7 cellular contexts compared by ENCODE assay signal in genomic region chr19:3062165-3063105, GRCh38. TPM values are rescaled to one million over a fixed set of nuclear protein-coding genes. Genes with fewer than 3 reads are reported as not detected.
DNase-seq lines count a peak whose midpoint lies in the region; ATAC-seq and TF ChIP-seq lines count a peak whose summit lies in the region.

TSS of gene TLE5 (minus strand) at chr19:3062495. CDS start at chr19:3062200, 295 bp downstream.

- H3K27ac ChIP-seq in duodenal mucosa (ENCODE audit: low read depth, low read length) (peak within 1 kb of the TSS; percentile 75), lung (ENCODE audit: low read depth in 1 of 2, low read length in 1 of 2) (peak within 1 kb of the TSS; percentile 94 to 98)

- whole genome bisulfite sequencing in lung, 2 donors = 1% methylated on average over 42 to 106 of the region's 111 CpGs

- H3K9ac ChIP-seq in duodenal mucosa (ENCODE audit: low read depth in 1 of 2, low read length in 2 of 2) = peak within 1 kb of the TSS; percentile 74 to 81

- DNase-seq in NCI-H1930 (lab: John Stamatoyannopoulos, UW) (peak; percentile 20 to 45), lung (ENCODE audit: low spot score) (peak; percentile 49)
- DNase-seq in activated CD4-positive, alpha-beta T cell treated with anti-CD3 and anti-CD28 coated beads, Interleukin-2, amount 50 U/mL, for 4 hours = peak; percentile 57 to 62
- DNase-seq in stimulated activated CD4-positive, alpha-beta T cell treated with anti-CD3 and anti-CD28 coated beads, TNF-alpha, amount 100 ng/mL, for 4 hours (ENCODE audit: low read depth in 3 of 3) = peak; percentile 49 to 51 (median 50)

- H3K27me3 ChIP-seq in duodenal mucosa (ENCODE audit: control insufficient read depth in 1 of 2, insufficient read depth in 2 of 2, low read length in 2 of 2) = no peaks in the 10 kb centered on the region
- no peaks in the 10 kb centered on the region for H3K27me3 ChIP-seq in lung (ENCODE audit: control insufficient read depth, insufficient read depth)

- peak; percentile 31 for ATAC-seq in GM19025 (IDR thresholded peaks at IDR 0.05; ENCODE audit: low read depth, unreplicated experiment)
- peak; percentile 63 for ATAC-seq in lung (ENCODE audit: insufficient read depth, low FRiP score)
- ATAC-seq in GM21717 (IDR thresholded peaks at IDR 0.05; ENCODE audit: unreplicated experiment) = no peak

- H3K4me3 ChIP-seq in duodenal mucosa (ENCODE audit: low read depth in 1 of 2, low read length in 2 of 2) = peak within 1 kb of the TSS; percentile 69 to 79
- peak within 1 kb of the TSS; percentile 77 for H3K4me3 ChIP-seq in lung

- no peaks in the 10 kb centered on the region for H3K9me3 ChIP-seq in duodenal mucosa (ENCODE audit: control insufficient read depth in 1 of 2, low read length in 2 of 2)
- no peaks in the 10 kb centered on the region for H3K9me3 ChIP-seq in lung (ENCODE audit: control insufficient read depth in 2 of 2, insufficient read depth in 1 of 2, low read length in 1 of 2)

- H3K36me3 ChIP-seq in duodenal mucosa (ENCODE audit: control insufficient read depth in 1 of 2, insufficient read depth in 2 of 2, low read length in 2 of 2) = peaks cover 12 to 21% of the 10 kb centered on the region in 2 donors
- peaks cover 0 to 16% of the 10 kb centered on the region in 2 donors for H3K36me3 ChIP-seq in lung (ENCODE audit: control insufficient read depth in 2 of 2, insufficient read depth in 2 of 2, low read length in 2 of 2)

- H3K4me1 ChIP-seq in duodenal mucosa (ENCODE audit: control insufficient read depth in 1 of 2, insufficient read depth in 2 of 2, low read length in 2 of 2) = peaks cover 9 to 21% of the 10 kb centered on the region in 2 donors
- peaks cover 0 to 9% of the 10 kb centered on the region in 2 donors for H3K4me1 ChIP-seq in lung (ENCODE audit: control insufficient read depth in 2 of 2, insufficient read depth in 2 of 2, low read length in 2 of 2)

- TF ChIP-seq CTCF in lung (IDR thresholded peaks at IDR 0.05; ENCODE audit: control extremely low read depth, extremely low read depth) = no peak

RNA-seq across cellular contexts. Expression of gene TLE5, which starts in this region (rescaled TPM):
- total RNA-seq in lung = 100 to 1,000 TPM; 179 to 468 TPM
- polyA plus RNA-seq in lung = 100 to 1,000 TPM; 352 to 797 TPM
